In genomic region chr15:87762110-87762509, GRCh38 we compare ENCODE assay signal across 11 cellular contexts.
DNase-seq lines count a peak whose midpoint lies in the region; ATAC-seq and TF ChIP-seq lines count a peak whose summit lies in the region.
"Had no signal": no experiment of that assay in that cellular context is flagged by ENCODE, and none has a peak within 500 bp of the region (broad histone marks: within the 10 kb centered on the region; RNA-seq: fewer than 3 reads in every experiment).

No MANE protein-coding gene starts in this region.

- H3K4me3 ChIP-seq in lung = no peak overlapping the region

- intact Hi-C loops in head of caudate nucleus (cut with DNase I) = no loop called here

- H3K4me3 Mint-ChIP-seq in WTC11 = no peak overlapping the region
- no peak overlapping the region for H3K4me3 Mint-ChIP-seq in osteocyte (ENCODE audit: unreplicated experiment)
- H3K4me3 Mint-ChIP-seq: activated naive CD4-positive, alpha-beta T cell treated with anti-CD3 and anti-CD28 coated beads, Interleukin-2, amount 50 U/mL, for 24 hours had no signal

- H3K9me3 Mint-ChIP-seq in WTC11 = no peaks in the 10 kb centered on the region; the same call in 1 of the 2 replicates
- H3K9me3 Mint-ChIP-seq in osteocyte (ENCODE audit: unreplicated experiment) = no peaks in the 10 kb centered on the region

- CTCF ChIA-PET in WTC11 (lab: Charles Lee) = no interaction called here

- H3K27me3 Mint-ChIP-seq in WTC11 (ENCODE audit: low read depth) (no peaks in the 10 kb centered on the region), osteocyte (ENCODE audit: unreplicated experiment) (no peaks in the 10 kb centered on the region)

- H3K4me1 ChIP-seq in lung (ENCODE audit: control insufficient read depth in 2 of 2, insufficient read depth in 2 of 2, low read length in 2 of 2) = peaks cover 0 to 9% of the 10 kb centered on the region in 2 donors
- H3K4me1 ChIP-seq: parathyroid adenoma had no signal

- TF ChIP-seq CTCF in lung (IDR thresholded peaks at IDR 0.05; ENCODE audit: control extremely low read depth, extremely low read depth) = no peak
- no peak for TF ChIP-seq CTCF in WTC11 (IDR thresholded peaks at IDR 0.05)
- TF ChIP-seq CTCF in osteocyte (IDR thresholded peaks at IDR 0.05) = no peak

- no peak overlapping the region for H3K27ac ChIP-seq in lung (ENCODE audit: low read depth in 1 of 2, low read length in 1 of 2)
- H3K27ac ChIP-seq: VCaP had no signal

- WGBS in lung, 2 donors = 27 to 53% methylated on average over 2 of the region's 2 CpGs

- no peak overlapping the region for H3K27ac Mint-ChIP-seq in WTC11
- no peak overlapping the region for H3K27ac Mint-ChIP-seq in osteocyte (ENCODE audit: unreplicated experiment)
- H3K27ac Mint-ChIP-seq: activated naive CD4-positive, alpha-beta T cell treated with anti-CD3 and anti-CD28 coated beads, Interleukin-2, amount 50 U/mL, for 24 hours had no signal

- H3K36me3 ChIP-seq in lung (ENCODE audit: control insufficient read depth in 2 of 2, insufficient read depth in 2 of 2, low read length in 2 of 2) = no peaks in the 10 kb centered on the region

- DNase-seq in SKM-1 treated with dmso at 0.1 percent for 144 hours (lab: John Stamatoyannopoulos, UW; ENCODE audit: unreplicated experiment) (peak; percentile 98), lung (ENCODE audit: low spot score) (no peak), WTC11 (ENCODE audit: low spot score) (no peak), osteocyte (ENCODE audit: extremely low spot score, unreplicated experiment) (no peak), head of caudate nucleus (no peak), NCI-H526 (lab: John Stamatoyannopoulos, UW) (no peak)

- H3K4me1 Mint-ChIP-seq in WTC11 (peaks cover 18% of the 10 kb centered on the region), osteocyte (ENCODE audit: unreplicated experiment) (peaks cover 6% of the 10 kb centered on the region)

- POLR2A ChIA-PET in WTC11 (lab: Charles Lee) = no interaction called here

- ATAC-seq in GM18499 (IDR thresholded peaks at IDR 0.05; ENCODE audit: insufficient read depth, unreplicated experiment) (peak; percentile 67), HG02981 (IDR thresholded peaks at IDR 0.05; ENCODE audit: unreplicated experiment) (peak; percentile 73), lung (ENCODE audit: insufficient read depth, low FRiP score) (peak; percentile 49), WTC11 (no peak)

- H3K27me3 ChIP-seq in lung (ENCODE audit: control insufficient read depth, insufficient read depth) = no peaks in the 10 kb centered on the region

- H3K9me3 ChIP-seq in lung (ENCODE audit: control insufficient read depth in 2 of 2, insufficient read depth in 1 of 2, low read length in 1 of 2) = no peaks in the 10 kb centered on the region

- H3K36me3 Mint-ChIP-seq in WTC11 = no peaks in the 10 kb centered on the region
- no peaks in the 10 kb centered on the region for H3K36me3 Mint-ChIP-seq in osteocyte (ENCODE audit: unreplicated experiment)

TF ChIP-seq in WTC11, 78 proteins besides CTCF, POLR2A, EP300 and RAD21:
- TF ChIP-seq MXD4 (CRISPR knock-in tag; IDR thresholded peaks at IDR 0.05; ENCODE audit: borderline replicate concordance) = no peak
- no peak for TF ChIP-seq SMAD4 (CRISPR knock-in tag; IDR thresholded peaks at IDR 0.05)
- no peak for TF ChIP-seq NFYB (CRISPR knock-in tag; conservative IDR thresholded peaks at IDR 0.05; ENCODE audit: low read depth)
- TF ChIP-seq ZNF219 (CRISPR knock-in tag; IDR thresholded peaks at IDR 0.05; ENCODE audit: borderline replicate concordance) = no peak
- no peak for TF ChIP-seq ERG (CRISPR knock-in tag; IDR thresholded peaks at IDR 0.05)
- TF ChIP-seq, protein P1, sequence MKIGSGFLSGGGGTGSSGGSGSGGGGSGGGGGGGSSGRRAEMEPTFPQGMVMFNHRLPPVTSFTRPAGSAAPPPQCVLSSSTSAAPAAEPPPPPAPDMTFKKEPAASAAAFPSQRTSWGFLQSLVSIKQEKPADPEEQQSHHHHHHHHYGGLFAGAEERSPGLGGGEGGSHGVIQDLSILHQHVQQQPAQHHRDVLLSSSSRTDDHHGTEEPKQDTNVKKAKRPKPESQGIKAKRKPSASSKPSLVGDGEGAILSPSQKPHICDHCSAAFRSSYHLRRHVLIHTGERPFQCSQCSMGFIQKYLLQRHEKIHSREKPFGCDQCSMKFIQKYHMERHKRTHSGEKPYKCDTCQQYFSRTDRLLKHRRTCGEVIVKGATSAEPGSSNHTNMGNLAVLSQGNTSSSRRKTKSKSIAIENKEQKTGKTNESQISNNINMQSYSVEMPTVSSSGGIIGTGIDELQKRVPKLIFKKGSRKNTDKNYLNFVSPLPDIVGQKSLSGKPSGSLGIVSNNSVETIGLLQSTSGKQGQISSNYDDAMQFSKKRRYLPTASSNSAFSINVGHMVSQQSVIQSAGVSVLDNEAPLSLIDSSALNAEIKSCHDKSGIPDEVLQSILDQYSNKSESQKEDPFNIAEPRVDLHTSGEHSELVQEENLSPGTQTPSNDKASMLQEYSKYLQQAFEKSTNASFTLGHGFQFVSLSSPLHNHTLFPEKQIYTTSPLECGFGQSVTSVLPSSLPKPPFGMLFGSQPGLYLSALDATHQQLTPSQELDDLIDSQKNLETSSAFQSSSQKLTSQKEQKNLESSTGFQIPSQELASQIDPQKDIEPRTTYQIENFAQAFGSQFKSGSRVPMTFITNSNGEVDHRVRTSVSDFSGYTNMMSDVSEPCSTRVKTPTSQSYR (CRISPR knock-in tag; IDR thresholded peaks at IDR 0.05) = no peak
- no peak for TF ChIP-seq HMGA2 (CRISPR knock-in tag; IDR thresholded peaks at IDR 0.05)
- TF ChIP-seq, protein P2, sequence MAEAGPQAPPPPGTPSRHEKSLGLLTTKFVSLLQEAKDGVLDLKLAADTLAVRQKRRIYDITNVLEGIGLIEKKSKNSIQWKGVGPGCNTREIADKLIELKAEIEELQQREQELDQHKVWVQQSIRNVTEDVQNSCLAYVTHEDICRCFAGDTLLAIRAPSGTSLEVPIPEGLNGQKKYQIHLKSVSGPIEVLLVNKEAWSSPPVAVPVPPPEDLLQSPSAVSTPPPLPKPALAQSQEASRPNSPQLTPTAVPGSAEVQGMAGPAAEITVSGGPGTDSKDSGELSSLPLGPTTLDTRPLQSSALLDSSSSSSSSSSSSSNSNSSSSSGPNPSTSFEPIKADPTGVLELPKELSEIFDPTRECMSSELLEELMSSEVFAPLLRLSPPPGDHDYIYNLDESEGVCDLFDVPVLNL (CRISPR knock-in tag; IDR thresholded peaks at IDR 0.05; ENCODE audit: borderline replicate concordance, low read depth) = no peak
- TF ChIP-seq MYBL2 (CRISPR knock-in tag; IDR thresholded peaks at IDR 0.05) = no peak
TF ChIP-seq in WTC11: peak in this region for 0.
